Comparison of ENCODE assay signal across 8 cellular contexts in the genomic region with DNA sequence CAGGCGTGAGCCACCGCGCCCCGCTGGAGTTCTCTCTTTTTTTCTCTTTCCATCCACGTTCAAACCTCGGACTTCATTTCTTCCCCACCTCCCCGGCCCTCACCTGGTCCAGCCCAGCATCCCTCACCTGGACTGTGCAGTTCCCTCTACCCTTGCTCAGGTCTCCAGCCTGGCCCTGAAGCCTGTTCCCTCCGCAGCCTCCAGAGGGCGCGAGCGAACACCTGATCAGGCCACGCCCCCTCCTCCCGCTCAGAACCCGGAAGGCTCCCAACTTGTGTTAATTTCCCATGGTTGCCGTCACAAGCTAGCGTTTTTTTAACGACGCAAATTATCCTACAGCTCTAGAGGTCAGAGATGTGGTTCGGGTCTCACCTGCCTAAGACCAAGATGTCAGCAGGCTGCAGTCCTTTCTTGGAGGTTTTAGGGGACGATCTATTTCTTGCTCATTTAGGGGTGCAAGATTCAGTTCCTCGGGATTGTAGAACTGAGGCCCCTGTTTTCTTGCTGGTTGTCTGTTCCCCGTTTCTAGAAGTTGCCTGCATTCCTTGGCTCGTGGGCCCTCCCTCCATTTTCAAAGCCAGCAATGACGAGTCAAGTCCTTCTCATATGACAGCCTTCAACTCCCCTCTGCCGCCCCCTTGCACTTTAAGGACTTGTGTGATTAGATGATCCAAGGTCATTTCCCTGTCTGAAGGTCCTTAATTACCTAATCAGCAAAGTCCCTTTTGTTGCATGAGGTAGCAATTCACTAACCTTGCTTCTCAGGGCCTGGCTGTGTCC. TPM values are rescaled to one million over a fixed set of nuclear protein-coding genes. Genes with fewer than 3 reads are reported as not detected.
DNase-seq lines count a peak whose midpoint lies in the region; ATAC-seq, FAIRE-seq and TF ChIP-seq lines count a peak whose summit lies in the region.
"Not testable (repeated sequence)": the region's sequence is repeated elsewhere in the genome, so short reads cannot be mapped to it uniquely, and the experiment has no call there.

No MANE protein-coding gene starts in this region.

- not testable (repeated sequence) for H3K4me1 Mint-ChIP-seq in stimulated activated naive B cell treated with anti-CD40 and anti-IgM and Interleukin-4, amounts not matched to agents 10 μg/mL and 1 μg/mL and 100 μg/mL, for 72 hours

- H3K4me3 ChIP-seq in bronchial epithelial cell (ENCODE audit: low read depth, low read length) = not testable (repeated sequence)
- H3K4me3 ChIP-seq in rectal smooth muscle tissue (ENCODE audit: low read length) = peak overlapping the region; percentile 36

- not testable (repeated sequence) for H3K9ac ChIP-seq in rectal smooth muscle tissue (ENCODE audit: low read length)

- not testable (repeated sequence) for H3K36me3 Mint-ChIP-seq in stimulated activated naive B cell treated with anti-CD40 and anti-IgM and Interleukin-4, amounts not matched to agents 10 μg/mL and 1 μg/mL and 100 μg/mL, for 72 hours

- H3K36me3 ChIP-seq in bronchial epithelial cell (ENCODE audit: control insufficient read depth, insufficient read depth, low read length); rectal smooth muscle tissue (ENCODE audit: control insufficient read depth, insufficient read depth, low read length): not testable (repeated sequence)

- DNase-seq in ELR (ENCODE audit: low read depth) = peak; percentile 37
- peak; percentile 54 for DNase-seq in activated T-cell treated with anti-CD3 and anti-CD28 coated beads for 1 hour (ENCODE audit: low read depth)
- not testable (repeated sequence) for DNase-seq in bronchial epithelial cell (ENCODE audit: low read depth)
- peak; percentile 70 for DNase-seq in left ventricle myocardium superior
- DNase-seq in stimulated activated naive B cell treated with anti-CD40 and anti-IgM and Interleukin-4, amounts not matched to agents 10 μg/mL and 1 μg/mL and 100 μg/mL, for 72 hours = peak; percentile 67

- H3K9me3 Mint-ChIP-seq in stimulated activated naive B cell treated with anti-CD40 and anti-IgM and Interleukin-4, amounts not matched to agents 10 μg/mL and 1 μg/mL and 100 μg/mL, for 72 hours = not testable (repeated sequence)

- intact Hi-C loops in left ventricle myocardium superior (cut with micrococcal nuclease) = not testable (repeated sequence)

- not testable (repeated sequence) for H3K27ac ChIP-seq in rectal smooth muscle tissue (ENCODE audit: low read depth, low read length)

- peak; percentile 22 for TF ChIP-seq CTCF in bronchial epithelial cell (IDR thresholded peaks at IDR 0.05; ENCODE audit: insufficient read depth, low read length, severe bottlenecking)

- H3K27me3 ChIP-seq in bronchial epithelial cell (ENCODE audit: control insufficient read depth, insufficient read depth, low read length); rectal smooth muscle tissue (ENCODE audit: control insufficient read depth, insufficient read depth, low read length): not testable (repeated sequence)

- ATAC-seq in HG03095 (IDR thresholded peaks at IDR 0.05; ENCODE audit: unreplicated experiment) (peak; percentile 64), SK-N-SH treated with all-trans-retinoic acid at 6 μM for 48 hours (peak; percentile 68), left ventricle myocardium superior (peak; percentile 91)
- ATAC-seq in stimulated activated naive B cell treated with anti-CD40 and anti-IgM and Interleukin-4, amounts not matched to agents 10 μg/mL and 1 μg/mL and 100 μg/mL, for 72 hours (replicated peaks) = peak; percentile 94 to 96

- peak overlapping the region in 1 of 2 donors; percentile 70 for H3K4me3 Mint-ChIP-seq in stimulated activated naive B cell treated with anti-CD40 and anti-IgM and Interleukin-4, amounts not matched to agents 10 μg/mL and 1 μg/mL and 100 μg/mL, for 72 hours

- H3K27me3 Mint-ChIP-seq in stimulated activated naive B cell treated with anti-CD40 and anti-IgM and Interleukin-4, amounts not matched to agents 10 μg/mL and 1 μg/mL and 100 μg/mL, for 72 hours = not testable (repeated sequence)

- peak overlapping the region; percentile 89 for H3K27ac Mint-ChIP-seq in stimulated activated naive B cell treated with anti-CD40 and anti-IgM and Interleukin-4, amounts not matched to agents 10 μg/mL and 1 μg/mL and 100 μg/mL, for 72 hours

- H3K4me1 ChIP-seq in rectal smooth muscle tissue (ENCODE audit: control insufficient read depth, insufficient read depth, low read length) = not testable (repeated sequence)

- not testable (repeated sequence) for FAIRE-seq in bronchial epithelial cell (lab: Jason Lieb, UNC)

RNA-seq across cellular contexts. Expression of gene LRRC37B, which starts 59.9 kb away (rescaled TPM):
- total RNA-seq in bronchial epithelial cell (13.2 and 13.3 TPM in 2 replicates), left ventricle myocardium superior (4.8 TPM)
